In genomic region chr3:32238027-32238815, GRCh38 we compare ENCODE assay signal across 1 cellular context.
TF ChIP-seq lines count a peak whose summit lies in the region.

A gene with protein sequence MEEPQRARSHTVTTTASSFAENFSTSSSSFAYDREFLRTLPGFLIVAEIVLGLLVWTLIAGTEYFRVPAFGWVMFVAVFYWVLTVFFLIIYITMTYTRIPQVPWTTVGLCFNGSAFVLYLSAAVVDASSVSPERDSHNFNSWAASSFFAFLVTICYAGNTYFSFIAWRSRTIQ (plus strand): TSS chr3:32238680. CDS start chr3:32238973, 293 bp downstream.

TF ChIP-seq in HepG2, 621 proteins besides CTCF, POLR2A, EP300 and RAD21 (continued from another document):
- TF ChIP-seq CEBPG (CRISPR knock-in tag; IDR thresholded peaks at IDR 0.05), result no peak
- TF ChIP-seq MYPOP (CRISPR knock-in tag; IDR thresholded peaks at IDR 0.05), result peak; percentile 92
- TF ChIP-seq KDM6A (CRISPR knock-in tag; IDR thresholded peaks at IDR 0.05; ENCODE audit: low read depth), result peak; percentile 31; the same call in 1 of the 2 replicates
- TF ChIP-seq FOXO1 (CRISPR knock-in tag; IDR thresholded peaks at IDR 0.05), result peak; percentile 32
- TF ChIP-seq ZNF737 (CRISPR knock-in tag; IDR thresholded peaks at IDR 0.05; ENCODE audit: borderline replicate concordance), result no peak
- no peak for TF ChIP-seq NFYB (CRISPR knock-in tag; IDR thresholded peaks at IDR 0.05)
- TF ChIP-seq CAMTA2 (CRISPR knock-in tag; IDR thresholded peaks at IDR 0.05; ENCODE audit: borderline replicate concordance), result no peak
- no peak for TF ChIP-seq ZSCAN9 (CRISPR knock-in tag; IDR thresholded peaks at IDR 0.05; ENCODE audit: borderline replicate concordance)
- TF ChIP-seq ZNF772 (CRISPR knock-in tag; IDR thresholded peaks at IDR 0.05), result 0 out of 2 replicates have a peak, but pooled peaks have one; percentile 11
- TF ChIP-seq ZNF614 (CRISPR knock-in tag; IDR thresholded peaks at IDR 0.05; ENCODE audit: borderline replicate concordance), result peak; percentile 89; the same call in 1 of the 2 replicates
- TF ChIP-seq AGO2 (optimal IDR thresholded peaks at IDR 0.05; ENCODE audit: low read depth, low read length), result peak; percentile 19
- TF ChIP-seq ZNF563 (CRISPR knock-in tag; IDR thresholded peaks at IDR 0.05), result peak; percentile 83
- peak; percentile 88 for TF ChIP-seq SKI (IDR thresholded peaks at IDR 0.05; ENCODE audit: partially characterized antibody)
- TF ChIP-seq ZNF530 (CRISPR knock-in tag; IDR thresholded peaks at IDR 0.05; ENCODE audit: low read depth), result no peak
- TF ChIP-seq ZNF441 (CRISPR knock-in tag; IDR thresholded peaks at IDR 0.05; ENCODE audit: borderline replicate concordance), result peak; percentile 61; the same call in 1 of the 2 replicates
- no peak for TF ChIP-seq KLF13 (CRISPR knock-in tag; IDR thresholded peaks at IDR 0.05)
- TF ChIP-seq ONECUT2 (CRISPR knock-in tag; IDR thresholded peaks at IDR 0.05), result peak; percentile 94
- no peak; the same call in 1 of the 2 replicates for TF ChIP-seq ZNF780A (CRISPR knock-in tag; IDR thresholded peaks at IDR 0.05)
- peak; percentile 61 for TF ChIP-seq ZBTB7A (CRISPR knock-in tag; IDR thresholded peaks at IDR 0.05)
- TF ChIP-seq, protein P1, sequence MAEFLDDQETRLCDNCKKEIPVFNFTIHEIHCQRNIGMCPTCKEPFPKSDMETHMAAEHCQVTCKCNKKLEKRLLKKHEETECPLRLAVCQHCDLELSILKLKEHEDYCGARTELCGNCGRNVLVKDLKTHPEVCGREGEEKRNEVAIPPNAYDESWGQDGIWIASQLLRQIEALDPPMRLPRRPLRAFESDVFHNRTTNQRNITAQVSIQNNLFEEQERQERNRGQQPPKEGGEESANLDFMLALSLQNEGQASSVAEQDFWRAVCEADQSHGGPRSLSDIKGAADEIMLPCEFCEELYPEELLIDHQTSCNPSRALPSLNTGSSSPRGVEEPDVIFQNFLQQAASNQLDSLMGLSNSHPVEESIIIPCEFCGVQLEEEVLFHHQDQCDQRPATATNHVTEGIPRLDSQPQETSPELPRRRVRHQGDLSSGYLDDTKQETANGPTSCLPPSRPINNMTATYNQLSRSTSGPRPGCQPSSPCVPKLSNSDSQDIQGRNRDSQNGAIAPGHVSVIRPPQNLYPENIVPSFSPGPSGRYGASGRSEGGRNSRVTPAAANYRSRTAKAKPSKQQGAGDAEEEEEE (CRISPR knock-in tag; IDR thresholded peaks at IDR 0.05; ENCODE audit: borderline replicate concordance), result peak; percentile 69; the same call in 1 of the 2 replicates
- TF ChIP-seq, protein P2, sequence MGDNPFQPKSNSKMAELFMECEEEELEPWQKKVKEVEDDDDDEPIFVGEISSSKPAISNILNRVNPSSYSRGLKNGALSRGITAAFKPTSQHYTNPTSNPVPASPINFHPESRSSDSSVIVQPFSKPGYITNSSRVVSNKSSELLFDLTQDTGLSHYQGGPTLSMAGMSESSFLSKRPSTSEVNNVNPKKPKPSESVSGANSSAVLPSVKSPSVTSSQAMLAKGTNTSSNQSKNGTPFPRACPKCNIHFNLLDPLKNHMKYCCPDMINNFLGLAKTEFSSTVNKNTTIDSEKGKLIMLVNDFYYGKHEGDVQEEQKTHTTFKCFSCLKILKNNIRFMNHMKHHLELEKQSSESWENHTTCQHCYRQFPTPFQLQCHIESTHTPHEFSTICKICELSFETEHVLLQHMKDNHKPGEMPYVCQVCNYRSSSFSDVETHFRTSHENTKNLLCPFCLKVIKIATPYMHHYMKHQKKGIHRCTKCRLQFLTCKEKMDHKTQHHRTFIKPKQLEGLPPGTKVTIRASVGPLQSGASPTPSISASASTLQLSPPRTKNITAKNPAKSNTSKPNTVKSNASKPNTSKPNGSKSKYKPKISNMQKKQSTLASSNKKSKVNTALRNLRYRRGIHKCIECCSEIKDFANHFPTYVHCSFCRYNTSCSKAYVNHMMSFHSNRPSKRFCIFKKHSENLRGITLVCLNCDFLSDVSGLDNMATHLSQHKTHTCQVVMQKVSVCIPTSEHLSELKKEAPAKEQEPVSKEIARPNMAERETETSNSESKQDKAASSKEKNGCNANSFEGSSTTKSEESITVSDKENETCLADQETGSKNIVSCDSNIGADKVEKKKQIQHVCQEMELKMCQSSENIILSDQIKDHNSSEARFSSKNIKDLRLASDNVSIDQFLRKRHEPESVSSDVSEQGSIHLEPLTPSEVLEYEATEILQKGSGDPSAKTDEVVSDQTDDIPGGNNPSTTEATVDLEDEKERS (CRISPR knock-in tag; IDR thresholded peaks at IDR 0.05), result peak; percentile 40; the same call in 1 of the 2 replicates
- no peak for TF ChIP-seq FOXM1 (CRISPR knock-in tag; IDR thresholded peaks at IDR 0.05)
- no peak for TF ChIP-seq ZNF841 (CRISPR knock-in tag; IDR thresholded peaks at IDR 0.05; ENCODE audit: borderline replicate concordance)
- no peak for TF ChIP-seq ZBTB49 (CRISPR knock-in tag; IDR thresholded peaks at IDR 0.05; ENCODE audit: borderline replicate concordance)
- TF ChIP-seq HOXA7 (CRISPR knock-in tag; IDR thresholded peaks at IDR 0.05), result no peak
- TF ChIP-seq NR2F6 (IDR thresholded peaks at IDR 0.05), result peak; percentile 59; the same call in 1 of the 2 replicates
- peak; percentile 76 for TF ChIP-seq NR2F6 (CRISPR knock-in tag; IDR thresholded peaks at IDR 0.05)
- no peak for TF ChIP-seq GLMP (CRISPR knock-in tag; IDR thresholded peaks at IDR 0.05; ENCODE audit: borderline replicate concordance)
- TF ChIP-seq ERF (CRISPR knock-in tag; IDR thresholded peaks at IDR 0.05), result peak; percentile 89
- TF ChIP-seq ZNF646 (CRISPR knock-in tag; IDR thresholded peaks at IDR 0.05), result 0 out of 2 replicates have a peak, but pooled peaks have one; percentile 46
- 0 out of 2 replicates have a peak, but pooled peaks have one; percentile 13 for TF ChIP-seq ZNF644 (CRISPR knock-in tag; IDR thresholded peaks at IDR 0.05; ENCODE audit: low read depth)
- TF ChIP-seq ZNF607 (CRISPR knock-in tag; IDR thresholded peaks at IDR 0.05; ENCODE audit: borderline replicate concordance), result peak; percentile 43; the same call in 1 of the 2 replicates
- TF ChIP-seq, protein P3, sequence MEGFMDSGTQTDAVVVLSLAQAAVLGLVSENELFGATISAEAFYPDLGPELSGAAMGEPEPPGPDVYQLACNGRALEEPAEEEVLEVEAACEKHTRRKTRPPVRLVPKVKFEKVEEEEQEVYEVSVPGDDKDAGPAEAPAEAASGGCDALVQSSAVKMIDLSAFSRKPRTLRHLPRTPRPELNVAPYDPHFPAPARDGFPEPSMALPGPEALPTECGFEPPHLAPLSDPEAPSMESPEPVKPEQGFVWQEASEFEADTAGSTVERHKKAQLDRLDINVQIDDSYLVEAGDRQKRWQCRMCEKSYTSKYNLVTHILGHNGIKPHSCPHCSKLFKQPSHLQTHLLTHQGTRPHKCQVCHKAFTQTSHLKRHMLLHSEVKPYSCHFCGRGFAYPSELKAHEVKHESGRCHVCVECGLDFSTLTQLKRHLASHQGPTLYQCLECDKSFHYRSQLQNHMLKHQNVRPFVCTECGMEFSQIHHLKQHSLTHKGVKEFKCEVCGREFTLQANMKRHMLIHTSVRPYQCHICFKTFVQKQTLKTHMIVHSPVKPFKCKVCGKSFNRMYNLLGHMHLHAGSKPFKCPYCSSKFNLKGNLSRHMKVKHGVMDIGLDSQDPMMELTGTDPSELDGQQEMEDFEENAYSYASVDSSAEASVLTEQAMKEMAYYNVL (CRISPR knock-in tag; IDR thresholded peaks at IDR 0.05; ENCODE audit: borderline replicate concordance), result no peak
- TF ChIP-seq ZNF430 (CRISPR knock-in tag; IDR thresholded peaks at IDR 0.05), result peak; percentile 72
- TF ChIP-seq ISX (CRISPR knock-in tag; conservative IDR thresholded peaks at IDR 0.05), result no peak
- TF ChIP-seq CSRNP2 (CRISPR knock-in tag; conservative IDR thresholded peaks at IDR 0.05; ENCODE audit: low read depth), result no peak
- peak; percentile 30; the same call in 1 of the 2 replicates for TF ChIP-seq BORCS8-MEF2B (CRISPR knock-in tag; IDR thresholded peaks at IDR 0.05)
- no peak for TF ChIP-seq ZKSCAN1 (IDR thresholded peaks at IDR 0.05; ENCODE audit: low read length)
- TF ChIP-seq ZSCAN12 (CRISPR knock-in tag; IDR thresholded peaks at IDR 0.05), result 0 out of 2 replicates have a peak, but pooled peaks have one; percentile 62
- no peak for TF ChIP-seq PCBP2 (optimal IDR thresholded peaks at IDR 0.05; ENCODE audit: low read depth, low read length, poor library complexity, severe bottlenecking)
